ENCODE assay signal across 8 cellular contexts in genomic region chr6:33822575-33823395, GRCh38. TPM values are rescaled to one million over a fixed set of nuclear protein-coding genes. Genes with fewer than 3 reads are reported as not detected.
DNase-seq lines count a peak whose midpoint lies in the region; ATAC-seq, FAIRE-seq and TF ChIP-seq lines count a peak whose summit lies in the region.

No MANE protein-coding gene starts in this region.

- no peak overlapping the region for H3K56ac ChIP-seq in H1 (replicated peaks; ENCODE audit: insufficient read length, low read depth, low read length)

- no peak overlapping the region for H4K8ac ChIP-seq in H1 (ENCODE audit: extremely low read depth, insufficient read depth, low read length)

- DNase-seq in 8988T (peak; percentile 91), NCI-H460 (ENCODE audit: extremely low read depth, low read depth) (peak; percentile 22), H1 (ENCODE audit: low read depth in 1 of 2, low spot score in 2 of 2) (peak; percentile 41 to 72), OCI-M2 (lab: John Stamatoyannopoulos, UW; ENCODE audit: unreplicated experiment) (no peak), sciatic nerve (ENCODE audit: low spot score) (no peak)

- H3K4me1 ChIP-seq in H1 (replicated peaks in 1 of 4; ENCODE audit: control insufficient read depth in 3 of 4, insufficient read depth in 4 of 4, low read length in 3 of 4) = peaks cover 0 to 11% (median 4%) of the 10 kb centered on the region in 4 experiments; a peak in 3 of 7 replicates

- no peaks in the 10 kb centered on the region for H3K23me2 ChIP-seq in H1 (ENCODE audit: low read depth, low read length)

- no peak overlapping the region for H3K4ac ChIP-seq in H1 (replicated peaks; ENCODE audit: insufficient read length, low read depth, low read length)

- FAIRE-seq in H1 (lab: Jason Lieb, UNC) = peak; percentile 94

- H2AFZ ChIP-seq in H1 (ENCODE audit: low read length) = no peak overlapping the region

- TF ChIP-seq CTCF in GM12874 (IDR thresholded peaks at IDR 0.05; ENCODE audit: insufficient read depth, low read depth, low read length) (0 out of 2 replicates have a peak, but pooled peaks have one; percentile 16), H1 (IDR thresholded peaks at IDR 0.05; ENCODE audit: control extremely low read depth in 1 of 3, insufficient read depth in 1 of 3, low read depth in 1 of 3, low read length in 3 of 3) (peak in 2 of 3 experiments; percentile 66 to 89; a peak in 3 of 4 replicates)

- peak overlapping the region; percentile 39 for H4K5ac ChIP-seq in H1 (ENCODE audit: insufficient read length, low read depth, low read length)

- peak overlapping the region; percentile 97; the same call in 1 of the 2 replicates for H2BK15ac ChIP-seq in H1 (ENCODE audit: low read length)

- H3K79me2 ChIP-seq in H1 (ENCODE audit: control insufficient read depth in 1 of 2, insufficient read depth in 2 of 2, low read length in 2 of 2) = no peaks in the 10 kb centered on the region

- ATAC-seq in HG02981 (IDR thresholded peaks at IDR 0.05; ENCODE audit: unreplicated experiment) (no peak), GM21447 (IDR thresholded peaks at IDR 0.05; ENCODE audit: unreplicated experiment) (no peak), sciatic nerve (no peak)

- H2BK120ac ChIP-seq in H1 (replicated peaks; ENCODE audit: low read depth, low read length) = peak overlapping the region; percentile 52

- TF ChIP-seq EP300 in H1 (IDR thresholded peaks at IDR 0.05; ENCODE audit: borderline replicate concordance in 1 of 2, low read depth in 2 of 2, low read length in 2 of 2) = no peak

- intact Hi-C loops in sciatic nerve (cut with DNase I) = no loop called here

- no peaks in the 10 kb centered on the region for H3K36me3 ChIP-seq in H1 (ENCODE audit: control insufficient read depth in 2 of 4, insufficient read depth in 4 of 4, low read length in 3 of 4)

- H3K27ac ChIP-seq in H1 (ENCODE audit: low read depth, low read length) = peak overlapping the region; percentile 10; the same call in 1 of the 2 replicates

- POLR2A ChIA-PET in H1 (lab: Charles Lee; ENCODE audit: partially characterized antibody) = interaction anchor here (0.8 to 1.2 kb wide), 2 partner anchors 17 to 43 kb away, joined by 4 read pairs; no protein-coding TSS in a partner anchor

- H3K18ac ChIP-seq in H1 (ENCODE audit: extremely low read depth, low read length) = peak overlapping the region; percentile 51

- TF ChIP-seq RAD21 in H1 (IDR thresholded peaks at IDR 0.05 in 1 of 2, conservative IDR thresholded peaks at IDR 0.05 in 1 of 2; ENCODE audit: low read depth in 2 of 2, low read length in 2 of 2) = peak; percentile 41 to 60

- H2BK5ac ChIP-seq in H1 (ENCODE audit: low read depth, low read length) = peak overlapping the region; percentile 15; the same call in 1 of the 2 replicates

- H3K9ac ChIP-seq in H1 (replicated peaks in 1 of 4; ENCODE audit: extremely low read depth in 1 of 4, low read depth in 3 of 4, low read length in 3 of 4) = no peak overlapping the region; a peak in 2 of 7 replicates

- no peak overlapping the region for H3K23ac ChIP-seq in H1 (ENCODE audit: insufficient read length)

- no peak overlapping the region for H3K14ac ChIP-seq in H1 (ENCODE audit: insufficient read length)

- no peaks in the 10 kb centered on the region for H3K9me3 ChIP-seq in H1 (ENCODE audit: insufficient read depth in 2 of 2, low read depth in 1 of 2, low read length in 1 of 2)

- H2BK20ac ChIP-seq in H1 (ENCODE audit: low read length) = peak overlapping the region; percentile 93

- H2AK5ac ChIP-seq in H1 (ENCODE audit: low read depth, low read length) = no peak overlapping the region

- CTCF ChIA-PET in H1 (lab: Charles Lee; ENCODE audit: partially characterized antibody) = interaction anchor here (0.5 to 7.4 kb wide), 21 partner anchors 8 to 332 kb away, joined by 3 to 97 read pairs (median 5); no protein-coding TSS in a partner anchor

- peak overlapping the region; percentile 75 for H4K91ac ChIP-seq in H1 (replicated peaks; ENCODE audit: insufficient read length, low read length)

- H4K20me1 ChIP-seq in H1 (replicated peaks in 1 of 2; ENCODE audit: control insufficient read depth in 1 of 2, insufficient read depth in 2 of 2, low read length in 2 of 2) = no peaks in the 10 kb centered on the region

- 0 out of 4 replicates have a peak overlapping the region, but pooled peaks of 1 of the 2 experiments have one; percentile 36 for H3K4me2 ChIP-seq in H1 (ENCODE audit: insufficient read depth in 1 of 2, low read depth in 2 of 2, low read length in 2 of 2)

- 0 out of 2 replicates have a peak overlapping the region, but pooled peaks have one; percentile 39 for H2BK12ac ChIP-seq in H1 (ENCODE audit: low read depth, low read length)

- no peak for TF ChIP-seq POLR2A in H1 (IDR thresholded peaks at IDR 0.05; ENCODE audit: control extremely low read depth in 1 of 2, low read depth in 2 of 2, low read length in 2 of 2)

- no peak overlapping the region for H3K4me3 ChIP-seq in H1 (ENCODE audit: extremely low read depth in 1 of 4, insufficient read depth in 2 of 4, low read depth in 3 of 4, low read length in 4 of 4)

- peaks cover 0 to 3% (median 1%) of the 10 kb centered on the region in 4 experiments; a peak in 4 of 7 replicates for H3K27me3 ChIP-seq in H1 (replicated peaks in 1 of 4; ENCODE audit: control insufficient read depth in 3 of 4, extremely low read depth in 1 of 4, insufficient read depth in 3 of 4, low read length in 3 of 4)

- WGBS in H1 (ENCODE audit: extremely low coverage in 1 of 2, insufficient coverage in 1 of 2, insufficient read length in 1 of 2, insufficient replicate concordance in 2 of 2, low coverage in 1 of 2, low lambda C conversion rate in 2 of 2, missing lambda C conversion rate in 1 of 2), 2 experiments = 65% methylated on average over 10 of the region's 10 CpGs; no CpG with 5 or more reads in 1 of the 2 experiments

- no peaks in the 10 kb centered on the region for H3K79me1 ChIP-seq in H1 (ENCODE audit: low read depth, low read length)

TF ChIP-seq in H1, 55 proteins besides CTCF, POLR2A, EP300 and RAD21 (continues in another document):
- TF ChIP-seq MAX (IDR thresholded peaks at IDR 0.05) (peak; percentile 85), RFX5 (IDR thresholded peaks at IDR 0.05; ENCODE audit: borderline replicate concordance, low read depth, low read length) (no peak), TAF7 (optimal IDR thresholded peaks at IDR 0.05; ENCODE audit: borderline replicate concordance, low read depth, low read length) (no peak), USF2 (IDR thresholded peaks at IDR 0.05; ENCODE audit: low read length) (peak; percentile 82), FOSL1 (IDR thresholded peaks at IDR 0.05; ENCODE audit: insufficient read depth, low read depth, low read length) (no peak), CHD1 (IDR thresholded peaks at IDR 0.05; ENCODE audit: low read depth, low read length) (no peak), CEBPB (IDR thresholded peaks at IDR 0.05; ENCODE audit: low read depth, low read length) (no peak), SP2 (IDR thresholded peaks at IDR 0.05; ENCODE audit: low read length) (no peak), NRF1 (IDR thresholded peaks at IDR 0.05; ENCODE audit: low read depth, low read length) (no peak), KDM4A (IDR thresholded peaks at IDR 0.05; ENCODE audit: low read depth, low read length, severe bottlenecking) (no peak), E2F6 (IDR thresholded peaks at IDR 0.05) (peak; percentile 88), SRF (IDR thresholded peaks at IDR 0.05; ENCODE audit: low read depth, low read length) (no peak), HDAC6 (IDR thresholded peaks at IDR 0.05; ENCODE audit: low read depth, low read length) (no peak)

RNA-seq across cellular contexts. Expression of gene MLN, which starts 19.0 kb away (rescaled TPM):
- total RNA-seq in NCI-H460 (2014; rRNA removed; shearing (Covaris generic)) = not detected in 2 replicates
- polyA plus RNA-seq in NCI-H460 (2014; cell fraction: nucleus; rRNA removed) = not detected in 2 replicates
- total RNA-seq in H1 (2021; fragmentation: NEBNext Ultra II Directional; extraction: Animal tissue kit (Norgen Biotek cat#: 25700)) = not detected in 2 replicates
- polyA plus RNA-seq in H1 (2011; rRNA removed) = 0.31 TPM in 1 of 2 replicates, not detected in the other
- not detected for polyA plus RNA-seq in H1 (2011; cell fraction: cytosol; rRNA removed)
- polyA plus RNA-seq in H1 (2011; cell fraction: nucleus; rRNA removed) = not detected
- polyA plus RNA-seq in H1 (2012, experiment 1 of 2) = not detected in 4 replicates
- not detected for polyA plus RNA-seq in H1 (2012, experiment 2 of 2)
- polyA plus RNA-seq in H1 (2013, experiment 1 of 2) = not detected
- not detected for polyA plus RNA-seq in H1 (2013, experiment 2 of 2)
- not detected in 2 replicates for polyA minus RNA-seq in H1 (2011; rRNA and poly(A)+ RNA removed)
- polyA minus RNA-seq in H1 (2011; cell fraction: cytosol; rRNA and poly(A)+ RNA removed) = not detected
- not detected for polyA minus RNA-seq in H1 (2011; cell fraction: nucleus; rRNA and poly(A)+ RNA removed)
- not detected for total RNA-seq in sciatic nerve

RNA-seq across cellular contexts. Expression of gene LEMD2, which starts 33.9 kb away (rescaled TPM):
- 39.6 and 40.9 TPM in 2 replicates for total RNA-seq in NCI-H460 (2014; rRNA removed; shearing (Covaris generic))
- 89.2 and 95.7 TPM in 2 replicates for polyA plus RNA-seq in NCI-H460 (2014; cell fraction: nucleus; rRNA removed)
- total RNA-seq in H1 (2021; fragmentation: NEBNext Ultra II Directional; extraction: Animal tissue kit (Norgen Biotek cat#: 25700)) = 54.1 and 57.3 TPM in 2 replicates
- polyA plus RNA-seq in H1 (2011; rRNA removed) = 32.7 and 54.9 TPM in 2 replicates
- 58.9 TPM for polyA plus RNA-seq in H1 (2011; cell fraction: cytosol; rRNA removed)
- polyA plus RNA-seq in H1 (2011; cell fraction: nucleus; rRNA removed) = 127 TPM
- 58.7 to 71.6 TPM (median 62.9 TPM) in 4 replicates for polyA plus RNA-seq in H1 (2012, experiment 1 of 2)
- 48.3 TPM for polyA plus RNA-seq in H1 (2012, experiment 2 of 2)
- polyA plus RNA-seq in H1 (2013, experiment 1 of 2) = 44.0 TPM
- polyA plus RNA-seq in H1 (2013, experiment 2 of 2) = 48.2 TPM
- polyA minus RNA-seq in H1 (2011; rRNA and poly(A)+ RNA removed) = 47.6 and 60.5 TPM in 2 replicates
- 36.8 TPM for polyA minus RNA-seq in H1 (2011; cell fraction: cytosol; rRNA and poly(A)+ RNA removed)
- 82.4 TPM for polyA minus RNA-seq in H1 (2011; cell fraction: nucleus; rRNA and poly(A)+ RNA removed)
- 55.2 TPM for total RNA-seq in sciatic nerve

Comparison
In these comparisons a context has a peak if more than half of its experiments do, and no peak if none do; other contexts are left out.
1. DNase-seq: peak in 8988T (single experiment), NCI-H460 (single experiment) and H1 (2 of 2); none in OCI-M2 (single experiment) and sciatic nerve (single experiment).